In the genomic region with DNA sequence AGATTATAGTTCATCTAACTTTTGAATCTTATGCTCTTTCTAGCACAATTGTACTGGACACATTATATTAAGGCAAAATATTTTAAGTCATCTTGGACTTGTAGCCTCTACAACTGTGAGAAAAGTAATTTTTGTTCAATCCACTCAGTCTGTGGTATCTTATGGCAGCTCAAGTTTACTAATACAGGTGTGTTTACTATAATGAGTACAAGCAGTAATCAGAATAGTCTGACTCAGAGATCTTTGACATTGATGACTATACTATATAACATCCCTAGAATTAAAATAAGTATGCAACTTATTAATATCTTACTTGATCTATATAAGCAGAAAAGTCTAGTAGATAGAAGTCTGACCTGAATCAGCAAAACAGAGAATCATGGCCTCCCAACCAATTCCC, we compare ENCODE assay signal across 30 cellular contexts. TPM values are rescaled to one million over a fixed set of nuclear protein-coding genes. Genes with fewer than 3 reads are reported as not detected.
"Had no signal": no experiment of that assay in that cellular context is flagged by ENCODE, and none has a peak within 500 bp of the region (broad histone marks: within the 10 kb centered on the region; RNA-seq: fewer than 3 reads in every experiment).

No MANE protein-coding gene starts in this region.

- H3K36me3 ChIP-seq: esophagus muscularis mucosa, heart right ventricle, neural progenitor cell, sigmoid colon, stomach, tibial nerve, WERI-Rb-1 had no signal

- H3K9me3 ChIP-seq: esophagus muscularis mucosa, heart right ventricle, psoas muscle, sigmoid colon, stomach had no signal

- H3K4me3 Mint-ChIP-seq: stimulated activated naive B cell treated with anti-CD40 and anti-IgM and Interleukin-4, amounts not matched to agents 10 μg/mL and 1 μg/mL and 100 μg/mL, for 72 hours had no signal

- H3K4me3 ChIP-seq: esophagus muscularis mucosa, heart right ventricle, psoas muscle, sigmoid colon, stomach had no signal

- H3K9me3 Mint-ChIP-seq: activated T-helper 1 cell treated with anti-CD3 and anti-CD28 coated beads, Interleukin-12 subunit alpha, Interleukin-12 subunit beta, Interleukin-2, Interleukin-4 antibody, amounts not matched to agents 30 ng/mL and 10 ng/mL and 1 ng/mL, durations not matched to agents 14 hours and 24 hours and 36 hours; endodermal cell; mesothelial cell of epicardium; neural progenitor cell; stimulated activated naive B cell treated with anti-CD40 and anti-IgM and Interleukin-4, amounts not matched to agents 10 μg/mL and 1 μg/mL and 100 μg/mL, for 72 hours had no signal

- H3K27ac ChIP-seq: esophagus muscularis mucosa, foreskin keratinocyte, heart right ventricle, neural progenitor cell, parathyroid adenoma, psoas muscle, sigmoid colon, stomach, tibial nerve, WERI-Rb-1 had no signal

- H3K27ac Mint-ChIP-seq: activated T-helper 1 cell treated with anti-CD3 and anti-CD28 coated beads, Interleukin-12 subunit alpha, Interleukin-12 subunit beta, Interleukin-2, Interleukin-4 antibody, amounts not matched to agents 30 ng/mL and 10 ng/mL and 1 ng/mL, durations not matched to agents 14 hours and 24 hours and 36 hours; endodermal cell; naive B cell; neural progenitor cell; stimulated activated naive B cell treated with anti-CD40 and anti-IgM and Interleukin-4, amounts not matched to agents 10 μg/mL and 1 μg/mL and 100 μg/mL, for 72 hours had no signal

- ATAC-seq: foreskin keratinocyte; heart right ventricle; left colon; psoas muscle; stimulated activated naive B cell treated with anti-CD40 and anti-IgM and Interleukin-4, amounts not matched to agents 10 μg/mL and 1 μg/mL and 100 μg/mL, for 72 hours had no signal

- H3K9ac ChIP-seq: neural progenitor cell, parathyroid adenoma had no signal

- H3K36me3 Mint-ChIP-seq: naive B cell; neural progenitor cell; stimulated activated naive B cell treated with anti-CD40 and anti-IgM and Interleukin-4, amounts not matched to agents 10 μg/mL and 1 μg/mL and 100 μg/mL, for 72 hours had no signal

- H3K79me2 ChIP-seq: parathyroid adenoma had no signal

- FAIRE-seq: keratinocyte, small intestine had no signal

- DNase-seq: activated CD4-positive, CD25-positive, alpha-beta regulatory T cell treated with anti-CD3 and anti-CD28 coated beads, Interleukin-2, amount 50 U/mL, for 72 hours; activated gamma-delta T cell; activated naive CD4-positive, alpha-beta T cell treated with anti-CD3 and anti-CD28 coated beads, Interleukin-2, amount 10 ng/mL, durations not matched to agents 7 days and 5 days; activated T-cell treated with anti-CD3 and anti-CD28 coated beads for 4 hours; amygdala; central memory CD4-positive, alpha-beta T cell; endodermal cell; foreskin keratinocyte; heart right ventricle; left colon; mammary epithelial cell; naive B cell; occipital lobe; psoas muscle; sigmoid colon; small intestine; stimulated activated CD4-positive, alpha-beta T cell treated with anti-CD3 and anti-CD28 coated beads, Interleukin-4, amount 100 ng/mL, for 4 hours; stimulated activated CD8-positive, alpha-beta memory T cell treated with anti-CD3 and anti-CD28 coated beads, Interleukin-4, amount 100 ng/mL, for 48 hours; stimulated activated naive B cell treated with anti-CD40 and anti-IgM and Interleukin-4, amounts not matched to agents 10 μg/mL and 1 μg/mL and 100 μg/mL, for 72 hours; stomach; T-helper 9 cell; WERI-Rb-1 had no signal

- H2AFZ ChIP-seq: parathyroid adenoma had no signal

- H3K4me1 ChIP-seq: foreskin keratinocyte, parathyroid adenoma, psoas muscle, sigmoid colon had no signal

RNA-seq across cellular contexts. Expression of gene PRSS16, which starts 40.7 kb away (rescaled TPM):
- total RNA-seq: esophagus muscularis mucosa, glomerular endothelial cell, occipital lobe, psoas muscle, sigmoid colon, tibial nerve had no signal
- polyA plus RNA-seq: heart right ventricle had no signal
